ENCODE assay signal across 2 cellular contexts in the genomic region with DNA sequence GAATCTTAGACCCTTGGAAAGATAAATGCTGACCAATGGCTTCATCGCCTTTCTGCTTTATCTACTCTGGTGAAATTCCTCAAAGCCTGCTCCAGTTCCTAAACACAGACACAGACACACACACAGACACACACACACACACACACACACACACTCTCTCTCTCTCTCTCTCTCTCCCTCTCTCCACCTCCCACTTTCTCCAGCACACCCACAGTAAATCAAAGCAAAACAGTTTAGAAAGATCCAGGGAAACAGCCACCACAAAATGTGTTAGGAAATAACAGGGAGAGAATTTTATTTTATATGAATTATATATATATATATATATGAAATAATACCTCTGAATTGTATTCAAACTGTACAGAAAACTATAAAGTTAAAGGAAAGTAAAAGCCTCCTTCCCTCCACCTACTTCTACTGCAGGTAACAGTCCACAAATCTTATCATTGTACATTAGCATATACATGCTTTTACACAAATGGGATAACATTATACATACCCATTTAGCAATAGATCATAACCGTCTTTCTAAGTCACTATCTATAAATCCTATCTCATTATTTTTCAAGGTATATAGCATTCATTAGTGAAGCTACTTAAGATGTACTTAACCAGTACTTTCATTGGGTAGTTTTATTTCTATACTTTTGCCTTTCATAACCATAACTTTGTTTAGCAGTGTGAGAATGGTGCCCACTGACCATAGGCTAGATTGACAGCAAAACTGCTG.
TF ChIP-seq lines count a peak whose summit lies in the region.

No MANE protein-coding gene starts in this region.

TF ChIP-seq in liver, 16 proteins besides CTCF, POLR2A, EP300 and RAD21:
- TF ChIP-seq GABPA (IDR thresholded peaks at IDR 0.05 in 1 of 2, conservative IDR thresholded peaks at IDR 0.05 in 1 of 2) (no peak), YY1 (IDR thresholded peaks at IDR 0.05) (no peak), NR2F2 (IDR thresholded peaks at IDR 0.05) (no peak), EGR1 (IDR thresholded peaks at IDR 0.05; ENCODE audit: low read depth in 2 of 2) (no peak), FOXA2 (IDR thresholded peaks at IDR 0.05) (no peak), HNF4A (conservative IDR thresholded peaks at IDR 0.05) (no peak), JUND (IDR thresholded peaks at IDR 0.05) (no peak), FOXA1 (IDR thresholded peaks at IDR 0.05) (no peak), HNF4G (IDR thresholded peaks at IDR 0.05) (no peak), TAF1 (conservative IDR thresholded peaks at IDR 0.05) (no peak)
- TF ChIP-seq, protein P1, sequence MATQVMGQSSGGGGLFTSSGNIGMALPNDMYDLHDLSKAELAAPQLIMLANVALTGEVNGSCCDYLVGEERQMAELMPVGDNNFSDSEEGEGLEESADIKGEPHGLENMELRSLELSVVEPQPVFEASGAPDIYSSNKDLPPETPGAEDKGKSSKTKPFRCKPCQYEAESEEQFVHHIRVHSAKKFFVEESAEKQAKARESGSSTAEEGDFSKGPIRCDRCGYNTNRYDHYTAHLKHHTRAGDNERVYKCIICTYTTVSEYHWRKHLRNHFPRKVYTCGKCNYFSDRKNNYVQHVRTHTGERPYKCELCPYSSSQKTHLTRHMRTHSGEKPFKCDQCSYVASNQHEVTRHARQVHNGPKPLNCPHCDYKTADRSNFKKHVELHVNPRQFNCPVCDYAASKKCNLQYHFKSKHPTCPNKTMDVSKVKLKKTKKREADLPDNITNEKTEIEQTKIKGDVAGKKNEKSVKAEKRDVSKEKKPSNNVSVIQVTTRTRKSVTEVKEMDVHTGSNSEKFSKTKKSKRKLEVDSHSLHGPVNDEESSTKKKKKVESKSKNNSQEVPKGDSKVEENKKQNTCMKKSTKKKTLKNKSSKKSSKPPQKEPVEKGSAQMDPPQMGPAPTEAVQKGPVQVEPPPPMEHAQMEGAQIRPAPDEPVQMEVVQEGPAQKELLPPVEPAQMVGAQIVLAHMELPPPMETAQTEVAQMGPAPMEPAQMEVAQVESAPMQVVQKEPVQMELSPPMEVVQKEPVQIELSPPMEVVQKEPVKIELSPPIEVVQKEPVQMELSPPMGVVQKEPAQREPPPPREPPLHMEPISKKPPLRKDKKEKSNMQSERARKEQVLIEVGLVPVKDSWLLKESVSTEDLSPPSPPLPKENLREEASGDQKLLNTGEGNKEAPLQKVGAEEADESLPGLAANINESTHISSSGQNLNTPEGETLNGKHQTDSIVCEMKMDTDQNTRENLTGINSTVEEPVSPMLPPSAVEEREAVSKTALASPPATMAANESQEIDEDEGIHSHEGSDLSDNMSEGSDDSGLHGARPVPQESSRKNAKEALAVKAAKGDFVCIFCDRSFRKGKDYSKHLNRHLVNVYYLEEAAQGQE (IDR thresholded peaks at IDR 0.05), result no peak
- TF ChIP-seq, protein P2, sequence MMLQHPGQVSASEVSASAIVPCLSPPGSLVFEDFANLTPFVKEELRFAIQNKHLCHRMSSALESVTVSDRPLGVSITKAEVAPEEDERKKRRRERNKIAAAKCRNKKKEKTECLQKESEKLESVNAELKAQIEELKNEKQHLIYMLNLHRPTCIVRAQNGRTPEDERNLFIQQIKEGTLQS (IDR thresholded peaks at IDR 0.05), result no peak
- TF ChIP-seq, protein P3, sequence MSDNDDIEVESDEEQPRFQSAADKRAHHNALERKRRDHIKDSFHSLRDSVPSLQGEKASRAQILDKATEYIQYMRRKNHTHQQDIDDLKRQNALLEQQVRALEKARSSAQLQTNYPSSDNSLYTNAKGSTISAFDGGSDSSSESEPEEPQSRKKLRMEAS (IDR thresholded peaks at IDR 0.05), result no peak
- TF ChIP-seq, protein P4, sequence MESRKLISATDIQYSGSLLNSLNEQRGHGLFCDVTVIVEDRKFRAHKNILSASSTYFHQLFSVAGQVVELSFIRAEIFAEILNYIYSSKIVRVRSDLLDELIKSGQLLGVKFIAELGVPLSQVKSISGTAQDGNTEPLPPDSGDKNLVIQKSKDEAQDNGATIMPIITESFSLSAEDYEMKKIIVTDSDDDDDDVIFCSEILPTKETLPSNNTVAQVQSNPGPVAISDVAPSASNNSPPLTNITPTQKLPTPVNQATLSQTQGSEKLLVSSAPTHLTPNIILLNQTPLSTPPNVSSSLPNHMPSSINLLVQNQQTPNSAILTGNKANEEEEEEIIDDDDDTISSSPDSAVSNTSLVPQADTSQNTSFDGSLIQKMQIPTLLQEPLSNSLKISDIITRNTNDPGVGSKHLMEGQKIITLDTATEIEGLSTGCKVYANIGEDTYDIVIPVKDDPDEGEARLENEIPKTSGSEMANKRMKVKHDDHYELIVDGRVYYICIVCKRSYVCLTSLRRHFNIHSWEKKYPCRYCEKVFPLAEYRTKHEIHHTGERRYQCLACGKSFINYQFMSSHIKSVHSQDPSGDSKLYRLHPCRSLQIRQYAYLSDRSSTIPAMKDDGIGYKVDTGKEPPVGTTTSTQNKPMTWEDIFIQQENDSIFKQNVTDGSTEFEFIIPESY (IDR thresholded peaks at IDR 0.05), result no peak
TF ChIP-seq in liver: peak in this region for 0.

TF ChIP-seq in HepG2, 621 proteins besides CTCF, POLR2A, EP300 and RAD21:
- TF ChIP-seq ZNF253 (CRISPR knock-in tag; IDR thresholded peaks at IDR 0.05; ENCODE audit: borderline replicate concordance) (no peak), SNRNP70 (IDR thresholded peaks at IDR 0.05; ENCODE audit: low read depth, low read length) (no peak), KLF15 (CRISPR knock-in tag; IDR thresholded peaks at IDR 0.05; ENCODE audit: borderline replicate concordance) (no peak), ZNF234 (CRISPR knock-in tag; conservative IDR thresholded peaks at IDR 0.05) (no peak), ZNF670 (CRISPR knock-in tag; IDR thresholded peaks at IDR 0.05; ENCODE audit: borderline replicate concordance) (no peak), ZNF883 (CRISPR knock-in tag; IDR thresholded peaks at IDR 0.05; ENCODE audit: not compliant biosample characterization) (no peak), ZNF644 (CRISPR knock-in tag; IDR thresholded peaks at IDR 0.05; ENCODE audit: low read depth) (no peak), IRX3 (CRISPR knock-in tag; IDR thresholded peaks at IDR 0.05; ENCODE audit: borderline replicate concordance, low read depth) (no peak), SETDB1 (CRISPR knock-in tag; IDR thresholded peaks at IDR 0.05; ENCODE audit: borderline replicate concordance) (no peak), ZMYM4 (CRISPR knock-in tag; IDR thresholded peaks at IDR 0.05) (no peak)
- TF ChIP-seq, protein P5, sequence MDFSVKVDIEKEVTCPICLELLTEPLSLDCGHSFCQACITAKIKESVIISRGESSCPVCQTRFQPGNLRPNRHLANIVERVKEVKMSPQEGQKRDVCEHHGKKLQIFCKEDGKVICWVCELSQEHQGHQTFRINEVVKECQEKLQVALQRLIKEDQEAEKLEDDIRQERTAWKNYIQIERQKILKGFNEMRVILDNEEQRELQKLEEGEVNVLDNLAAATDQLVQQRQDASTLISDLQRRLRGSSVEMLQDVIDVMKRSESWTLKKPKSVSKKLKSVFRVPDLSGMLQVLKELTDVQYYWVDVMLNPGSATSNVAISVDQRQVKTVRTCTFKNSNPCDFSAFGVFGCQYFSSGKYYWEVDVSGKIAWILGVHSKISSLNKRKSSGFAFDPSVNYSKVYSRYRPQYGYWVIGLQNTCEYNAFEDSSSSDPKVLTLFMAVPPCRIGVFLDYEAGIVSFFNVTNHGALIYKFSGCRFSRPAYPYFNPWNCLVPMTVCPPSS (IDR thresholded peaks at IDR 0.05), result no peak
- TF ChIP-seq, protein P6, sequence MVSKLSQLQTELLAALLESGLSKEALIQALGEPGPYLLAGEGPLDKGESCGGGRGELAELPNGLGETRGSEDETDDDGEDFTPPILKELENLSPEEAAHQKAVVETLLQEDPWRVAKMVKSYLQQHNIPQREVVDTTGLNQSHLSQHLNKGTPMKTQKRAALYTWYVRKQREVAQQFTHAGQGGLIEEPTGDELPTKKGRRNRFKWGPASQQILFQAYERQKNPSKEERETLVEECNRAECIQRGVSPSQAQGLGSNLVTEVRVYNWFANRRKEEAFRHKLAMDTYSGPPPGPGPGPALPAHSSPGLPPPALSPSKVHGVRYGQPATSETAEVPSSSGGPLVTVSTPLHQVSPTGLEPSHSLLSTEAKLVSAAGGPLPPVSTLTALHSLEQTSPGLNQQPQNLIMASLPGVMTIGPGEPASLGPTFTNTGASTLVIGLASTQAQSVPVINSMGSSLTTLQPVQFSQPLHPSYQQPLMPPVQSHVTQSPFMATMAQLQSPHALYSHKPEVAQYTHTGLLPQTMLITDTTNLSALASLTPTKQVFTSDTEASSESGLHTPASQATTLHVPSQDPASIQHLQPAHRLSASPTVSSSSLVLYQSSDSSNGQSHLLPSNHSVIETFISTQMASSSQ (IDR thresholded peaks at IDR 0.05; ENCODE audit: low read depth), result no peak
- TF ChIP-seq, protein P6 (CRISPR knock-in tag; IDR thresholded peaks at IDR 0.05; ENCODE audit: borderline replicate concordance), result no peak
- TF ChIP-seq, protein P7, sequence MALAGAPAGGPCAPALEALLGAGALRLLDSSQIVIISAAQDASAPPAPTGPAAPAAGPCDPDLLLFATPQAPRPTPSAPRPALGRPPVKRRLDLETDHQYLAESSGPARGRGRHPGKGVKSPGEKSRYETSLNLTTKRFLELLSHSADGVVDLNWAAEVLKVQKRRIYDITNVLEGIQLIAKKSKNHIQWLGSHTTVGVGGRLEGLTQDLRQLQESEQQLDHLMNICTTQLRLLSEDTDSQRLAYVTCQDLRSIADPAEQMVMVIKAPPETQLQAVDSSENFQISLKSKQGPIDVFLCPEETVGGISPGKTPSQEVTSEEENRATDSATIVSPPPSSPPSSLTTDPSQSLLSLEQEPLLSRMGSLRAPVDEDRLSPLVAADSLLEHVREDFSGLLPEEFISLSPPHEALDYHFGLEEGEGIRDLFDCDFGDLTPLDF (CRISPR knock-in tag; IDR thresholded peaks at IDR 0.05), result no peak
